Comparison of ENCODE assay signal across 2 cellular contexts in the genomic region with DNA sequence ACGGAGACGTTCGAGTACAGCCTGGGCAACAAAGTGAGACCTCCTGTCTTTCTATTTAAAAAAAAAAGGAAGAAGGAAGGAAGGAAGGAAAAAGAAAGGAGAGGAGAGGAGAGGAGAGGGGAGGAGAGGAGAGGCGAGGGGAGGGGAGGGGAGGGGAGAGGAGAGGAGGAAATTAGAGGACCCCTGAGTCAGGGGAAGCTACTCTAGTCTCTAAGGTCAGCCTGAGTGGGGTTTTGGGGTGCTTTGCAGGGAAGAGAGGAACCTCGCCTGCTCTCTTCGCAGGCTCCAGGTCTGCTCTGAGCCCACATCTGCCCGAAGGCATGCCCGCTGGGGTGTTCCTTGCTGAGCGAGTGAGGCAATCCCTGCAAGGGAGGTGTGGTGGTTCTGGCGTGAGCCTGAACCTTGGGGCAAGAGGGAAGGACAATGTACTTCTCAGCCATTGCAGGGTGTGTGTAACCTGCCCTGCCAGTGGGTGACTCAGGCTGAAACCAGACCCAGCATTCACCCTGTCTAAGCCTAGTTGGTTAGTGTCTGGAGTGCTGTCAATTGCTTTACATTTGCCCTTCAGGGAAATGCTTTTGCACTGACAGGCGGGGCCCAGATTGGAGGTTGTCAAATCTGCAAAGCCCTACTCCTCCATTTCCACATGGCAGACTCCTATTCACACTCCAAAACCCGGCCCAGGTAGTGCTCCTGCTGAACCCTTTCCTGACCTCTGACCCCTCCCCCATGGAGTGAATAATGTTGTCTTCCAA.
TF ChIP-seq lines count a peak whose summit lies in the region.

No MANE protein-coding gene starts in this region.

TF ChIP-seq in Ishikawa, 13 proteins besides CTCF, POLR2A, EP300 and RAD21 (continued from another document):
- TF ChIP-seq, protein P1, sequence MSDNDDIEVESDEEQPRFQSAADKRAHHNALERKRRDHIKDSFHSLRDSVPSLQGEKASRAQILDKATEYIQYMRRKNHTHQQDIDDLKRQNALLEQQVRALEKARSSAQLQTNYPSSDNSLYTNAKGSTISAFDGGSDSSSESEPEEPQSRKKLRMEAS (IDR thresholded peaks at IDR 0.05), result peak; percentile 36; the same call in 1 of the 2 replicates
- TF ChIP-seq CEBPB (IDR thresholded peaks at IDR 0.05), result peak; percentile 85

TF ChIP-seq in WTC11, 78 proteins besides CTCF, POLR2A, EP300 and RAD21 (continued from another document):
- TF ChIP-seq, protein P2, sequence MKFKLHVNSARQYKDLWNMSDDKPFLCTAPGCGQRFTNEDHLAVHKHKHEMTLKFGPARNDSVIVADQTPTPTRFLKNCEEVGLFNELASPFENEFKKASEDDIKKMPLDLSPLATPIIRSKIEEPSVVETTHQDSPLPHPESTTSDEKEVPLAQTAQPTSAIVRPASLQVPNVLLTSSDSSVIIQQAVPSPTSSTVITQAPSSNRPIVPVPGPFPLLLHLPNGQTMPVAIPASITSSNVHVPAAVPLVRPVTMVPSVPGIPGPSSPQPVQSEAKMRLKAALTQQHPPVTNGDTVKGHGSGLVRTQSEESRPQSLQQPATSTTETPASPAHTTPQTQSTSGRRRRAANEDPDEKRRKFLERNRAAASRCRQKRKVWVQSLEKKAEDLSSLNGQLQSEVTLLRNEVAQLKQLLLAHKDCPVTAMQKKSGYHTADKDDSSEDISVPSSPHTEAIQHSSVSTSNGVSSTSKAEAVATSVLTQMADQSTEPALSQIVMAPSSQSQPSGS (CRISPR knock-in tag; IDR thresholded peaks at IDR 0.05; ENCODE audit: borderline replicate concordance, low read depth), result no peak
- TF ChIP-seq, protein P3, sequence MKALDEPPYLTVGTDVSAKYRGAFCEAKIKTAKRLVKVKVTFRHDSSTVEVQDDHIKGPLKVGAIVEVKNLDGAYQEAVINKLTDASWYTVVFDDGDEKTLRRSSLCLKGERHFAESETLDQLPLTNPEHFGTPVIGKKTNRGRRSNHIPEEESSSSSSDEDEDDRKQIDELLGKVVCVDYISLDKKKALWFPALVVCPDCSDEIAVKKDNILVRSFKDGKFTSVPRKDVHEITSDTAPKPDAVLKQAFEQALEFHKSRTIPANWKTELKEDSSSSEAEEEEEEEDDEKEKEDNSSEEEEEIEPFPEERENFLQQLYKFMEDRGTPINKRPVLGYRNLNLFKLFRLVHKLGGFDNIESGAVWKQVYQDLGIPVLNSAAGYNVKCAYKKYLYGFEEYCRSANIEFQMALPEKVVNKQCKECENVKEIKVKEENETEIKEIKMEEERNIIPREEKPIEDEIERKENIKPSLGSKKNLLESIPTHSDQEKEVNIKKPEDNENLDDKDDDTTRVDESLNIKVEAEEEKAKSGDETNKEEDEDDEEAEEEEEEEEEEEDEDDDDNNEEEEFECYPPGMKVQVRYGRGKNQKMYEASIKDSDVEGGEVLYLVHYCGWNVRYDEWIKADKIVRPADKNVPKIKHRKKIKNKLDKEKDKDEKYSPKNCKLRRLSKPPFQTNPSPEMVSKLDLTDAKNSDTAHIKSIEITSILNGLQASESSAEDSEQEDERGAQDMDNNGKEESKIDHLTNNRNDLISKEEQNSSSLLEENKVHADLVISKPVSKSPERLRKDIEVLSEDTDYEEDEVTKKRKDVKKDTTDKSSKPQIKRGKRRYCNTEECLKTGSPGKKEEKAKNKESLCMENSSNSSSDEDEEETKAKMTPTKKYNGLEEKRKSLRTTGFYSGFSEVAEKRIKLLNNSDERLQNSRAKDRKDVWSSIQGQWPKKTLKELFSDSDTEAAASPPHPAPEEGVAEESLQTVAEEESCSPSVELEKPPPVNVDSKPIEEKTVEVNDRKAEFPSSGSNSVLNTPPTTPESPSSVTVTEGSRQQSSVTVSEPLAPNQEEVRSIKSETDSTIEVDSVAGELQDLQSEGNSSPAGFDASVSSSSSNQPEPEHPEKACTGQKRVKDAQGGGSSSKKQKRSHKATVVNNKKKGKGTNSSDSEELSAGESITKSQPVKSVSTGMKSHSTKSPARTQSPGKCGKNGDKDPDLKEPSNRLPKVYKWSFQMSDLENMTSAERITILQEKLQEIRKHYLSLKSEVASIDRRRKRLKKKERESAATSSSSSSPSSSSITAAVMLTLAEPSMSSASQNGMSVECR (CRISPR knock-in tag; IDR thresholded peaks at IDR 0.05; ENCODE audit: borderline replicate concordance), result no peak
- no peak for TF ChIP-seq NR2C2 (CRISPR knock-in tag; IDR thresholded peaks at IDR 0.05)
- TF ChIP-seq, protein P4, sequence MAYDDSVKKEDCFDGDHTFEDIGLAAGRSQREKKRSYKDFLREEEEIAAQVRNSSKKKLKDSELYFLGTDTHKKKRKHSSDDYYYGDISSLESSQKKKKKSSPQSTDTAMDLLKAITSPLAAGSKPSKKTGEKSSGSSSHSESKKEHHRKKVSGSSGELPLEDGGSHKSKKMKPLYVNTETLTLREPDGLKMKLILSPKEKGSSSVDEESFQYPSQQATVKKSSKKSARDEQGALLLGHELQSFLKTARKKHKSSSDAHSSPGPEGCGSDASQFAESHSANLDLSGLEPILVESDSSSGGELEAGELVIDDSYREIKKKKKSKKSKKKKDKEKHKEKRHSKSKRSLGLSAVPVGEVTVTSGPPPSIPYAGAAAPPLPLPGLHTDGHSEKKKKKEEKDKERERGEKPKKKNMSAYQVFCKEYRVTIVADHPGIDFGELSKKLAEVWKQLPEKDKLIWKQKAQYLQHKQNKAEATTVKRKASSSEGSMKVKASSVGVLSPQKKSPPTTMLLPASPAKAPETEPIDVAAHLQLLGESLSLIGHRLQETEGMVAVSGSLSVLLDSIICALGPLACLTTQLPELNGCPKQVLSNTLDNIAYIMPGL (CRISPR knock-in tag; IDR thresholded peaks at IDR 0.05), result no peak
- TF ChIP-seq NFYB (CRISPR knock-in tag; conservative IDR thresholded peaks at IDR 0.05; ENCODE audit: low read depth), result no peak
